Comparison of ENCODE assay signal across 10 cellular contexts in the genomic region with DNA sequence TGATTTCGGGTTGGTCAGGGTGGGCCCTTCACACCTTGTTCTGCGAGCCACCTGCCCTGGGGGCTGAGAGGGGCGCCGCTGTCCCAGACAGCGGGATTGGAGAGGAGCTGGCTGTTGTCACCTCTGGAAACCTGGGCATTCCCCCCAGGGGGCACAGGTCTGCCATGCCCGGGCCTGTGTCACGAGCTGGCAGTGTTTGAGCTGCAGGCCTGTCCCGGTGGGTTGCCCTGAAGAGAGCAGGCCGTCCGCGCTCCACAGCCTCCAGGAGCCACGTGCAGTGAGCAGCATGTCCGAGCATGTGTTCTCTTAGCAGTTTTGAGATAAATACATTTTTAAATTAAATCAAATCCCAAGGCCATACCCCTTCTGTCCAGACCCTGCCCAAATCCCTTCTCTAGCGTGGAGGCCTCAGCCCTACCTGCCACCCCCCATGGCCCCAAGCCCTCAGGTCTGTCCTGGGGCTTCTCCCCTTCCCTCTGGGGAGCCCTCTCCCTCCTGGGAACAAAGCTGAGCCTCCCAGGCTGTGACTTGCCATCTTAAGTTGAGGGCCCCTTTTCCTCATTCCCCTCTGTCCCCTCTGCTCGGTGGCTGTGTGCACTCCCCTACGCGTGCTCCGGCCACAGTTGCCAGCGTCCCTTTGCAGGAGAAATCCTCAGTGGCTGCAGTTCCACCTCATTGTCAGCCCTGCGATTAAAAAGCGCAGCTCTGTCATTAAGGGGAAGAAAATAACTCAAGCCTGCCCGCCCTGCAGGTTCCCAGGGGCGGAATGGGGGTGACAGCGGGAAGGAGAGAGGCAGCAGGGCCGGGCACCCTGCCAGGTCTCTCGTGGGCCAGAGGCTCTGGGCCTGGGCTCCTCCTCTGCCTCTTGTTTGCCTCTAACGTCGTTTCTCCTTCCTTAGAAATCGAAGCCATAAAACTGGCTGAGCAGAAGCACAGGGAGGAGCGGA. TPM values are rescaled to one million over a fixed set of nuclear protein-coding genes. Genes with fewer than 3 reads are reported as not detected.
A peak's percentile ranks its signal among the peaks of the same experiment; 100 is the strongest.
DNase-seq lines count a peak whose midpoint lies in the region; TF ChIP-seq lines count a peak whose summit lies in the region.
"Had no signal": no experiment of that assay in that cellular context is flagged by ENCODE, and none has a peak within 500 bp of the region (broad histone marks: within the 10 kb centered on the region; RNA-seq: fewer than 3 reads in every experiment).

No MANE protein-coding gene starts in this region.

- peak overlapping the region; percentile 45 for H3K9ac ChIP-seq in NT2/D1 (ENCODE audit: insufficient read length, low read depth)

- peak overlapping the region; percentile 45 for H3K27ac ChIP-seq in cardiac muscle cell

- H3K36me3 ChIP-seq in NT2/D1 (ENCODE audit: insufficient read depth, insufficient read length, low read length) (peaks cover 81% of the 10 kb centered on the region), cardiac muscle cell (no peaks in the 10 kb centered on the region)

- H3K9me3 ChIP-seq in NT2/D1 (ENCODE audit: insufficient read depth, low read length) (peaks cover 15% of the 10 kb centered on the region), cardiac muscle cell (ENCODE audit: low read depth) (no peaks in the 10 kb centered on the region)

- H3K27me3 ChIP-seq in NT2/D1 (ENCODE audit: insufficient read depth, insufficient read length) (no peaks in the 10 kb centered on the region), cardiac muscle cell (no peaks in the 10 kb centered on the region)

- intact Hi-C loops in posterior vena cava (cut with DNase I) = loop anchor here in 1 of 2 donors (5.0 kb wide), 1 partner anchor 66 kb away; no protein-coding TSS in a partner anchor

- H3K4me1 ChIP-seq in NT2/D1 (ENCODE audit: insufficient read depth, insufficient read length) (peaks cover 37% of the 10 kb centered on the region), cardiac muscle cell (ENCODE audit: low read depth) (peaks cover 22% of the 10 kb centered on the region)

- DNase-seq in DMS79 (lab: John Stamatoyannopoulos, UW) (peak; percentile 36), NT2/D1 (ENCODE audit: low read depth, low spot score) (no peak), cardiac muscle cell (ENCODE audit: low read depth in 1 of 2, low spot score in 1 of 2) (peak in 1 of 2 donors; percentile 60), posterior vena cava (ENCODE audit: low spot score) (peak; percentile 91), NCI-H1092 (lab: John Stamatoyannopoulos, UW) (no peak), NCI-H526 (lab: John Stamatoyannopoulos, UW) (no peak), NCI-H1417 treated with DMSO at 0.1 percent for 48 hours (lab: John Stamatoyannopoulos, UW) (no peak), UCSD-AML1 (lab: John Stamatoyannopoulos, UW; ENCODE audit: unreplicated experiment) (no peak)
- DNase-seq: activated naive CD8-positive, alpha-beta T cell treated with anti-CD3 and anti-CD28 coated beads, Interleukin-2, amount 10 ng/mL, durations not matched to agents 7 days and 5 days; stimulated activated CD4-positive, alpha-beta T cell treated with anti-CD3 and anti-CD28 coated beads, Interleukin-15, amount 100 ng/mL, for 24 hours had no signal

- H3K4me3 ChIP-seq in NT2/D1 (ENCODE audit: insufficient read length, low read depth) = no peak overlapping the region
- H3K4me3 ChIP-seq in cardiac muscle cell = no peak overlapping the region

- no peak for TF ChIP-seq CTCF in cardiac muscle cell (IDR thresholded peaks at IDR 0.05; ENCODE audit: low read depth, low read length)

RNA-seq across cellular contexts. Expression of a gene that starts 26.6 kb away (rescaled TPM):
- total RNA-seq in cardiac muscle cell = 26.1 and 31.2 TPM in 2 replicates
- 24.7 and 34.8 TPM in 2 replicates for polyA plus RNA-seq in cardiac muscle cell
- 10 to 100 TPM; 25.8 to 31.6 TPM for total RNA-seq in posterior vena cava

RNA-seq across cellular contexts. Expression of a gene that starts 45.7 kb away (rescaled TPM):
- total RNA-seq in cardiac muscle cell = 0.25 and 0.57 TPM in 2 replicates
- 0.12 and 0.27 TPM in 2 replicates for polyA plus RNA-seq in cardiac muscle cell
- 100 to 1,000 TPM in 1 of 2 donors, 10 to 100 TPM in 1; 47.9 to 122 TPM for total RNA-seq in posterior vena cava

Comparison
In these comparisons a context has a peak if more than half of its experiments do, and no peak if none do; other contexts are left out.
1. DNase-seq: peak in DMS79 (single experiment) and posterior vena cava (single experiment); none in NT2/D1 (single experiment), NCI-H1092 (single experiment), NCI-H526 (0 of 2), NCI-H1417 treated with DMSO at 0.1 percent for 48 hours (single experiment) and UCSD-AML1 (single experiment).
2. RNA of a gene that starts 45.7 kb away (total RNA-seq): 47.9 to 122 TPM in posterior vena cava; 0.25 to 0.57 TPM in cardiac muscle cell; every median in the first group is over 10 times any median in the second.